8 cellular contexts compared by ENCODE assay signal in genomic region chr11:76206327-76207081, GRCh38. TPM values are rescaled to one million over a fixed set of nuclear protein-coding genes. Genes with fewer than 3 reads are reported as not detected.
A peak's percentile ranks its signal among the peaks of the same experiment; 100 is the strongest.
DNase-seq lines count a peak whose midpoint lies in the region; ATAC-seq and TF ChIP-seq lines count a peak whose summit lies in the region.

Gene WNT11 (minus strand): TSS chr11:76206502. CDS start chr11:76206407, 95 bp downstream.

- H3K27ac Mint-ChIP-seq in IgD-negative memory B cell, result peak within 1 kb of the TSS; percentile 46 to 59 (median 57)

- H3K36me3 ChIP-seq in effector memory CD4-positive, alpha-beta T cell (ENCODE audit: control insufficient read depth, insufficient read depth, low read length), result no peaks in the 10 kb centered on the region
- no peaks in the 10 kb centered on the region for H3K36me3 ChIP-seq in upper lobe of right lung

- H3K4me3 Mint-ChIP-seq in IgD-negative memory B cell, result peak within 1 kb of the TSS; percentile 81 to 97 (median 93)

- no peak for TF ChIP-seq CTCF in upper lobe of right lung (IDR thresholded peaks at IDR 0.05)

- no peaks in the 10 kb centered on the region for H3K9me3 Mint-ChIP-seq in IgD-negative memory B cell

- no peaks in the 10 kb centered on the region for H3K9me3 ChIP-seq in effector memory CD4-positive, alpha-beta T cell (ENCODE audit: control insufficient read depth, low read length)
- H3K9me3 ChIP-seq in mononuclear cell (ENCODE audit: low read depth, low read length) (no peaks in the 10 kb centered on the region), upper lobe of right lung (no peaks in the 10 kb centered on the region)

- peaks cover 26% of the 10 kb centered on the region for H3K27me3 ChIP-seq in effector memory CD4-positive, alpha-beta T cell (replicated peaks; ENCODE audit: control insufficient read depth, insufficient read depth, low read length, poor library complexity, severe bottlenecking)
- H3K27me3 ChIP-seq in mononuclear cell (ENCODE audit: insufficient read depth, low read length), result peaks cover 56% of the 10 kb centered on the region
- H3K27me3 ChIP-seq in upper lobe of right lung, result peaks cover 17% of the 10 kb centered on the region

- H3K4me1 ChIP-seq in effector memory CD4-positive, alpha-beta T cell (ENCODE audit: control insufficient read depth, insufficient read depth, low read length, poor library complexity, severe bottlenecking), result peaks cover 47% of the 10 kb centered on the region
- peaks cover 50% of the 10 kb centered on the region for H3K4me1 ChIP-seq in mononuclear cell (ENCODE audit: insufficient read depth, low read length)
- H3K4me1 ChIP-seq in upper lobe of right lung, result peaks cover 27% of the 10 kb centered on the region

- intact Hi-C loops in upper lobe of right lung (cut with DNase I), result loop anchor here (5.0 kb wide), 1 partner anchor 111 kb away; no protein-coding TSS in a partner anchor

- H3K36me3 Mint-ChIP-seq in IgD-negative memory B cell, result no peaks in the 10 kb centered on the region

- peaks cover 0 to 12% (median 10%) of the 10 kb centered on the region in 3 donors for H3K4me1 Mint-ChIP-seq in IgD-negative memory B cell

- peak within 1 kb of the TSS; percentile 63 for H3K4me3 ChIP-seq in effector memory CD4-positive, alpha-beta T cell (ENCODE audit: insufficient read depth, low read depth, low read length, poor library complexity, severe bottlenecking)
- H3K4me3 ChIP-seq in mononuclear cell (ENCODE audit: low read length) (peak within 1 kb of the TSS; percentile 16), upper lobe of right lung (peak within 1 kb of the TSS; percentile 63)

- no peak within 1 kb of the TSS for H3K27ac ChIP-seq in effector memory CD4-positive, alpha-beta T cell (ENCODE audit: insufficient read depth, low read length, poor library complexity, severe bottlenecking)
- no peak within 1 kb of the TSS for H3K27ac ChIP-seq in upper lobe of right lung

- peaks cover 35% of the 10 kb centered on the region for H3K27me3 Mint-ChIP-seq in IgD-negative memory B cell

- ATAC-seq in upper lobe of right lung, result peak; percentile 39
- ATAC-seq in GM18517 (IDR thresholded peaks at IDR 0.05; ENCODE audit: unreplicated experiment), result no peak

- DNase-seq in DMS153 treated with DMSO at 0.1 percent for 48 hours (lab: John Stamatoyannopoulos, UW; ENCODE audit: unreplicated experiment) (peak; percentile 24), T-helper 22 cell (ENCODE audit: low read depth) (peak; percentile 22), upper lobe of right lung (peak; percentile 81), HCEC 1CT (no peak)
- no peak for DNase-seq in effector memory CD4-positive, alpha-beta T cell

RNA-seq across cellular contexts. Expression of gene WNT11, which starts in this region (rescaled TPM):
- not detected for polyA plus RNA-seq in IgD-negative memory B cell
- total RNA-seq in mononuclear cell, result 0.94 TPM
- total RNA-seq in upper lobe of right lung, result 8.7 TPM

Comparison
In these comparisons a context has a peak if more than half of its experiments do, and no peak if none do; other contexts are left out.
1. DNase-seq: peak in DMS153 treated with DMSO at 0.1 percent for 48 hours (single experiment), T-helper 22 cell (single experiment) and upper lobe of right lung (single experiment); none in effector memory CD4-positive, alpha-beta T cell (0 of 3) and HCEC 1CT (single experiment).
2. Peak in every context shown above with its lines, with median percentiles within 50 percentile points of each other: H3K4me3 ChIP-seq.